7 cellular contexts compared by ENCODE assay signal in the genomic region with DNA sequence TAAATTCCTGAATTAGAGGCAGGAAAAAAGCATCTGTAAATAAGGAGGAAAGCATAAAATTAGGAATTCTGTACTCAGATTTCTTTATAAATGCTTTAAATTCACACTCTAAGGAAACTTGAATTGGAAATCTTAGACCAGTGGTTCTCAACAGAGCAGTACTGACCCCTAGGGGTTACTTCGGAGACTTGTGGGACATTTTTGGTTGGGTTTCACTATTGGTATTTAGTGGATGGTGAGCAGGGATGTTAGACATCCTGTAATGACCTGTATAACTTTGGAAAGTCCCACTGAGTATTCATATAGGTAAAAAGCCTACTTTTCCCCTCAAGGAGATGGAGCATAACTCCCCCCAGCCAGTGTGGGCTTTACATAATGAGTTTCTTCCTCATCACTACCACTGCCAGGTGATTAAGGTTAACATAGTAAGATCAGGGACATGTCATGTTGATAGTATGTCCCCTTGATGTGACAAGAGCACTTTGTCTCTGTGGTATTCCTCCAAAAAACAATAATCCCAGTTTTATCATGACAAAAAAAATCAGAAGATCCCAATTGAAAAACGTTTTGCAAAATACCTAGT. TPM values are rescaled to one million over a fixed set of nuclear protein-coding genes. Genes with fewer than 3 reads are reported as not detected.
DNase-seq lines count a peak whose midpoint lies in the region; ATAC-seq and TF ChIP-seq lines count a peak whose summit lies in the region.

No MANE protein-coding gene starts in this region.

- H3K9me3 ChIP-seq in OCI-LY3 (ENCODE audit: insufficient read depth, low read length) = no peaks in the 10 kb centered on the region
- H3K9me3 ChIP-seq in right atrium auricular region = no peaks in the 10 kb centered on the region

- H3K4me1 ChIP-seq in OCI-LY3 (ENCODE audit: low read length) (peaks cover 24% of the 10 kb centered on the region), right atrium auricular region (no peaks in the 10 kb centered on the region)

- DNase-seq in EL (peak; percentile 52), amniotic epithelial cell (ENCODE audit: low read depth) (peak; percentile 68), right atrium auricular region (ENCODE audit: low spot score) (no peak), smooth muscle cell of the brain vasculature (ENCODE audit: low read depth, low spot score) (peak; percentile 33)

- H3K27ac ChIP-seq in OCI-LY3 (ENCODE audit: low read length) = no peak overlapping the region
- no peak overlapping the region for H3K27ac ChIP-seq in right atrium auricular region

- H3K27me3 ChIP-seq in OCI-LY3 (ENCODE audit: low read depth, low read length) = no peaks in the 10 kb centered on the region
- no peaks in the 10 kb centered on the region for H3K27me3 ChIP-seq in right atrium auricular region

- 0 out of 2 replicates have a peak, but pooled peaks cover under 1% of the 10 kb centered on the region for H4K20me1 ChIP-seq in OCI-LY3 (ENCODE audit: insufficient read depth, low read length)

- H3K79me2 ChIP-seq in OCI-LY3 (ENCODE audit: low read length) = no peaks in the 10 kb centered on the region

- peak; percentile 91 for TF ChIP-seq CTCF in OCI-LY3 (IDR thresholded peaks at IDR 0.05; ENCODE audit: low read depth, low read length)
- peak; percentile 49 to 76 for TF ChIP-seq CTCF in right atrium auricular region (IDR thresholded peaks at IDR 0.05)

- H3K4me2 ChIP-seq in OCI-LY3 (ENCODE audit: low read length) = peak overlapping the region; percentile 8; the same call in 1 of the 2 replicates

- no peak overlapping the region for H3K9ac ChIP-seq in OCI-LY3 (ENCODE audit: low read length)

- H3K4me3 ChIP-seq in OCI-LY3 (ENCODE audit: low read length) = no peak overlapping the region
- no peak overlapping the region for H3K4me3 ChIP-seq in right atrium auricular region

- no peak overlapping the region for H2AFZ ChIP-seq in OCI-LY3 (ENCODE audit: low read depth, low read length)

- H3K36me3 ChIP-seq in OCI-LY3 (replicated peaks; ENCODE audit: low read depth, low read length) = peaks cover 25% of the 10 kb centered on the region
- H3K36me3 ChIP-seq in right atrium auricular region = peaks cover 13% of the 10 kb centered on the region

- peak; percentile 82 for ATAC-seq in GM19351 (IDR thresholded peaks at IDR 0.05; ENCODE audit: unreplicated experiment)
- peak; percentile 52 for ATAC-seq in HG03558 (IDR thresholded peaks at IDR 0.05; ENCODE audit: extremely low read depth, unreplicated experiment)

RNA-seq across cellular contexts. Expression of gene GLO1, which starts 31.0 kb away (rescaled TPM):
- 100 to 1,000 TPM in 1 of 2 donors, 10 to 100 TPM in 1; 95.6 to 137 TPM for total RNA-seq in right atrium auricular region

RNA-seq across cellular contexts. Expression of gene BTBD9, which starts 32.2 kb away (rescaled TPM):
- total RNA-seq in right atrium auricular region = 10 to 100 TPM; 14.2 to 18.2 TPM

RNA-seq across cellular contexts. Expression of gene DNAH8, which starts 43.1 kb away (rescaled TPM):
- total RNA-seq in right atrium auricular region = under 1 TPM in 1 of 2 donors, not detected in 1; 0.04 TPM
